26 cellular contexts compared by ENCODE assay signal in genomic region chr5:76065258-76065657, GRCh38. TPM values are rescaled to one million over a fixed set of nuclear protein-coding genes. Genes with fewer than 3 reads are reported as not detected.
DNase-seq lines count a peak whose midpoint lies in the region; ATAC-seq, FAIRE-seq and TF ChIP-seq lines count a peak whose summit lies in the region.
"Had no signal": no experiment of that assay in that cellular context is flagged by ENCODE, and none has a peak within 500 bp of the region (broad histone marks: within the 10 kb centered on the region; RNA-seq: fewer than 3 reads in every experiment).

No MANE protein-coding gene starts in this region.

- CTCF ChIA-PET in naive thymus-derived CD4-positive, alpha-beta T cell (lab: Charles Lee) = no interaction called here

- no peak overlapping the region for H3K4me3 Mint-ChIP-seq in naive thymus-derived CD4-positive, alpha-beta T cell
- H3K4me3 Mint-ChIP-seq: CD14-positive monocyte; CD4-positive, alpha-beta memory T cell; CD4-positive, CD25-positive, alpha-beta regulatory T cell; CD8-positive, alpha-beta memory T cell had no signal

- H3K27me3 ChIP-seq in small intestine (ENCODE audit: control insufficient read depth in 2 of 2, insufficient read depth in 2 of 2, low read length in 2 of 2) = no peaks in the 10 kb centered on the region
- H3K27me3 ChIP-seq in naive thymus-derived CD4-positive, alpha-beta T cell (ENCODE audit: control insufficient read depth in 2 of 2, insufficient read depth in 2 of 2, low read length in 2 of 2) = no peaks in the 10 kb centered on the region
- H3K27me3 ChIP-seq: BE2C, BLaER1 had no signal

- no peaks in the 10 kb centered on the region for H3K9me3 ChIP-seq in mucosa of descending colon
- H3K9me3 ChIP-seq in small intestine (ENCODE audit: control insufficient read depth, low read depth) = no peaks in the 10 kb centered on the region
- no peaks in the 10 kb centered on the region for H3K9me3 ChIP-seq in naive thymus-derived CD4-positive, alpha-beta T cell (ENCODE audit: control insufficient read depth in 2 of 3, low read length in 3 of 3)
- H3K9me3 ChIP-seq: BE2C, BLaER1 had no signal

- H3K4me1 ChIP-seq in mucosa of descending colon (ENCODE audit: low read depth) = peaks cover 4% of the 10 kb centered on the region
- H3K4me1 ChIP-seq in small intestine (ENCODE audit: control insufficient read depth in 2 of 2, insufficient read depth in 1 of 2, low read depth in 1 of 2, low read length in 1 of 2) = peaks cover 0 to 5% of the 10 kb centered on the region in 2 donors
- no peaks in the 10 kb centered on the region for H3K4me1 ChIP-seq in naive thymus-derived CD4-positive, alpha-beta T cell (ENCODE audit: control insufficient read depth in 2 of 2, insufficient read depth in 2 of 2, low read length in 2 of 2)
- H3K4me1 ChIP-seq: BE2C, BLaER1 had no signal

- H3K36me3 ChIP-seq in mucosa of descending colon (ENCODE audit: low read depth) (no peaks in the 10 kb centered on the region), small intestine (ENCODE audit: control insufficient read depth in 2 of 2, insufficient read depth in 2 of 2, low read length in 2 of 2) (no peaks in the 10 kb centered on the region)
- no peaks in the 10 kb centered on the region for H3K36me3 ChIP-seq in naive thymus-derived CD4-positive, alpha-beta T cell (ENCODE audit: control insufficient read depth in 2 of 3, insufficient read depth in 3 of 3, low read length in 3 of 3)
- H3K36me3 ChIP-seq: BE2C, BLaER1 had no signal

- no peak overlapping the region for H3K27ac ChIP-seq in small intestine (ENCODE audit: low read depth in 1 of 2, low read length in 1 of 2)
- no peak overlapping the region for H3K27ac ChIP-seq in naive thymus-derived CD4-positive, alpha-beta T cell (ENCODE audit: low read depth, low read length)
- H3K27ac ChIP-seq: BLaER1 had no signal

- peak; percentile 33 for FAIRE-seq in colon (lab: Jason Lieb, UNC)
- FAIRE-seq in small intestine (lab: Jason Lieb, UNC) = no peak
- FAIRE-seq: A204.1, GM12891 had no signal

- H3K27me3 Mint-ChIP-seq in naive thymus-derived CD4-positive, alpha-beta T cell = peaks cover 15 to 39% (median 21%) of the 10 kb centered on the region in 5 donors

- peak; percentile 56 for ATAC-seq in mucosa of descending colon
- ATAC-seq in naive thymus-derived CD4-positive, alpha-beta T cell = no peak
- no peak for ATAC-seq in GM19023 (IDR thresholded peaks at IDR 0.05; ENCODE audit: unreplicated experiment)

- intact Hi-C loops in mucosa of descending colon (cut with DNase I, micrococcal nuclease) = no loop called here
- intact Hi-C loops in naive thymus-derived CD4-positive, alpha-beta T cell (cut with micrococcal nuclease) = no loop called here

- H3K4me3 ChIP-seq in mucosa of descending colon = no peak overlapping the region
- no peak overlapping the region for H3K4me3 ChIP-seq in small intestine (ENCODE audit: low read depth in 1 of 2, low read length in 2 of 2)
- no peak overlapping the region for H3K4me3 ChIP-seq in naive thymus-derived CD4-positive, alpha-beta T cell (ENCODE audit: low read length)
- H3K4me3 ChIP-seq: BLaER1 had no signal

- peaks cover 0 to 2% (median 0%) of the 10 kb centered on the region in 11 donors for H3K9me3 Mint-ChIP-seq in naive thymus-derived CD4-positive, alpha-beta T cell
- H3K9me3 Mint-ChIP-seq: CD4-positive, alpha-beta memory T cell; CD4-positive, CD25-positive, alpha-beta regulatory T cell; CD8-positive, alpha-beta memory T cell had no signal

- no peaks in the 10 kb centered on the region for H3K4me1 Mint-ChIP-seq in naive thymus-derived CD4-positive, alpha-beta T cell
- H3K4me1 Mint-ChIP-seq: CD14-positive monocyte; CD4-positive, alpha-beta memory T cell; CD4-positive, CD25-positive, alpha-beta regulatory T cell; CD8-positive, alpha-beta memory T cell had no signal

- no peak for DNase-seq in mucosa of descending colon
- peak; percentile 17 for DNase-seq in small intestine
- DNase-seq in NCI-H2196 treated with DMSO at 0.1 percent for 48 hours (lab: John Stamatoyannopoulos, UW; ENCODE audit: unreplicated experiment) = no peak
- DNase-seq in naive thymus-derived CD4-positive, alpha-beta T cell = no peak
- DNase-seq: 8988T; ACHN; BE2C; C1 segment of cervical spinal cord; CD4-positive, alpha-beta memory T cell; CD4-positive, CD25-positive, alpha-beta regulatory T cell; CD8-positive, alpha-beta memory T cell; COR-L47; DMS 273 treated with DMSO at 0.1 percent for 48 hours; DMS153; DMS53; DMS79; DND-41; EL; GDM1 had no signal

- H3K27ac Mint-ChIP-seq in naive thymus-derived CD4-positive, alpha-beta T cell = no peak overlapping the region
- H3K27ac Mint-ChIP-seq: CD14-positive monocyte; CD4-positive, alpha-beta memory T cell; CD4-positive, CD25-positive, alpha-beta regulatory T cell; CD8-positive, alpha-beta memory T cell had no signal

- peaks cover 0 to 4% (median 0%) of the 10 kb centered on the region in 5 donors for H3K36me3 Mint-ChIP-seq in naive thymus-derived CD4-positive, alpha-beta T cell
- H3K36me3 Mint-ChIP-seq: CD14-positive monocyte; CD4-positive, alpha-beta memory T cell; CD4-positive, CD25-positive, alpha-beta regulatory T cell; CD8-positive, alpha-beta memory T cell had no signal

- WGBS in small intestine, 3 donors = 18 to 49% (median 37%) methylated on average over 5 of the region's 5 CpGs

- TF ChIP-seq CTCF in mucosa of descending colon (IDR thresholded peaks at IDR 0.05) = no peak

- POLR2A ChIA-PET in naive thymus-derived CD4-positive, alpha-beta T cell (lab: Charles Lee) = no interaction called here

RNA-seq across cellular contexts. Expression of gene SV2C, which starts 17.9 kb away (rescaled TPM):
- 1 to 10 TPM in 1 of 3 donors, under 1 TPM in 2; 0.54 to 1.2 (median 0.58) TPM for total RNA-seq in mucosa of descending colon
- polyA plus RNA-seq in small intestine = 1 to 10 TPM in 1 of 3 donors, not detected in 2; 1.6 TPM
- not detected for total RNA-seq in naive thymus-derived CD4-positive, alpha-beta T cell
- not detected for polyA plus RNA-seq in naive thymus-derived CD4-positive, alpha-beta T cell
- total RNA-seq: CD4-positive, alpha-beta memory T cell; CD8-positive, alpha-beta memory T cell had no signal
- polyA plus RNA-seq: AG04450; CD8-positive, alpha-beta memory T cell had no signal
